ENCODE assay signal across 10 cellular contexts in genomic region chr4:7759221-7759620, GRCh38.
DNase-seq lines count a peak whose midpoint lies in the region; ATAC-seq and TF ChIP-seq lines count a peak whose summit lies in the region.
"Had no signal": no experiment of that assay in that cellular context is flagged by ENCODE, and none has a peak within 500 bp of the region (broad histone marks: within the 10 kb centered on the region; RNA-seq: fewer than 3 reads in every experiment).

No MANE protein-coding gene starts in this region.

- intact Hi-C loops in Panc1 (cut with micrococcal nuclease; ENCODE audit: unreplicated experiment), result no loop called here

- in situ Hi-C loops in Panc1 (cut with HindIII; ENCODE audit: low pct_unique_long_range_greater_than_20kb, low sequenced_read_pairs), result no loop called here

- no peak overlapping the region for H3K9ac ChIP-seq in BLaER1

- no peak overlapping the region for H3K4me3 ChIP-seq in BLaER1
- H3K4me3 ChIP-seq in Panc1 (ENCODE audit: low read depth in 2 of 2, low read length in 2 of 2), result peak overlapping the region; percentile 44 to 82
- no peak overlapping the region for H3K4me3 ChIP-seq in upper lobe of left lung
- H3K4me3 ChIP-seq: vagina had no signal

- ATAC-seq in Panc1, result no peak
- no peak for ATAC-seq in upper lobe of left lung (ENCODE audit: low FRiP score in 2 of 2)
- no peak for ATAC-seq in omental fat pad (ENCODE audit: low FRiP score)

- H3K27ac ChIP-seq in BLaER1 (no peak overlapping the region), Panc1 (ENCODE audit: low read length) (peak overlapping the region; percentile 94), upper lobe of left lung (peak overlapping the region in 1 of 4 donors; percentile 21)
- H3K27ac ChIP-seq: vagina, WERI-Rb-1 had no signal

- no peaks in the 10 kb centered on the region for H3K9me3 ChIP-seq in BLaER1
- H3K9me3 ChIP-seq in Panc1 (ENCODE audit: control insufficient read depth, insufficient read depth, low read depth, low read length), result no peaks in the 10 kb centered on the region
- H3K9me3 ChIP-seq in upper lobe of left lung, result no peaks in the 10 kb centered on the region
- H3K9me3 ChIP-seq: vagina had no signal

- CTCF ChIA-PET in Panc1 (lab: Charles Lee), result no interaction called here

- POLR2A ChIA-PET in Panc1 (lab: Charles Lee), result no interaction called here

- no peak for TF ChIP-seq POLR2A in upper lobe of left lung (IDR thresholded peaks at IDR 0.05)

- TF ChIP-seq CTCF in Panc1 (IDR thresholded peaks at IDR 0.05), result no peak
- no peak for TF ChIP-seq CTCF in upper lobe of left lung (IDR thresholded peaks at IDR 0.05)
- no peak for TF ChIP-seq CTCF in omental fat pad (IDR thresholded peaks at IDR 0.05)

- no peak for DNase-seq in Panc1 (ENCODE audit: low read depth, low spot score)
- peak; percentile 27 to 36 for DNase-seq in activated T-helper 1 cell treated with anti-CD3 and anti-CD28 coated beads, Interleukin-2, amount 50 U/mL, for 16 hours (ENCODE audit: low read depth in 1 of 2, low spot score in 1 of 2)
- peak; percentile 55 to 60 (median 57) for DNase-seq in stimulated activated CD4-positive, alpha-beta T cell treated with anti-CD3 and anti-CD28 coated beads, Interleukin-12 subunit alpha, Interleukin-12 subunit beta, amount 100 ng/mL, for 48 hours (ENCODE audit: low read depth in 2 of 3, low spot score in 1 of 3)
- DNase-seq in upper lobe of left lung, result no peak
- DNase-seq in GF-D8 (lab: John Stamatoyannopoulos, UW), result no peak
- DNase-seq in omental fat pad (ENCODE audit: low spot score), result no peak
- no peak for DNase-seq in HUDEP-2 (lab: John Stamatoyannopoulos, UW; ENCODE audit: unreplicated experiment in 76 of 76)
- DNase-seq: WERI-Rb-1 had no signal

- no peaks in the 10 kb centered on the region for H4K20me1 ChIP-seq in BLaER1

- BruUV-seq in Panc1 (replicated peaks; lab: Mats Ljungman, UMichigan), result no TSS peak

- no peak for TF ChIP-seq EP300 in upper lobe of left lung (IDR thresholded peaks at IDR 0.05)

- no peaks in the 10 kb centered on the region for H3K27me3 ChIP-seq in BLaER1
- H3K27me3 ChIP-seq in Panc1 (ENCODE audit: control insufficient read depth, insufficient read depth, low read length), result no peaks in the 10 kb centered on the region
- no peaks in the 10 kb centered on the region for H3K27me3 ChIP-seq in upper lobe of left lung
- H3K27me3 ChIP-seq: vagina had no signal

- peaks cover 11% of the 10 kb centered on the region for H3K36me3 ChIP-seq in BLaER1
- peaks cover 3% of the 10 kb centered on the region; the same call in 1 of the 2 replicates for H3K36me3 ChIP-seq in Panc1 (ENCODE audit: control insufficient read depth, insufficient read depth, low read length)
- peaks cover 0 to 19% (median 7%) of the 10 kb centered on the region in 4 donors for H3K36me3 ChIP-seq in upper lobe of left lung

- WGBS in upper lobe of left lung, 2 donors, result 69 to 77% methylated on average over 12 of the region's 12 CpGs

- peak overlapping the region; percentile 60 for H3K4me2 ChIP-seq in BLaER1

- peaks cover 36% of the 10 kb centered on the region for H3K4me1 ChIP-seq in BLaER1
- H3K4me1 ChIP-seq in Panc1 (ENCODE audit: control insufficient read depth, insufficient read depth, low read length), result peaks cover 60% of the 10 kb centered on the region
- no peaks in the 10 kb centered on the region for H3K4me1 ChIP-seq in upper lobe of left lung

Comparison
In these comparisons a context has a peak if more than half of its experiments do, and no peak if none do; other contexts are left out.
1. H3K4me3 ChIP-seq: peak in Panc1 (2 of 2); none in BLaER1 (single experiment) and upper lobe of left lung (0 of 4).
2. DNase-seq: peak in activated T-helper 1 cell treated with anti-CD3 and anti-CD28 coated beads, Interleukin-2, amount 50 U/mL, for 16 hours (2 of 2) and stimulated activated CD4-positive, alpha-beta T cell treated with anti-CD3 and anti-CD28 coated beads, Interleukin-12 subunit alpha, Interleukin-12 subunit beta, amount 100 ng/mL, for 48 hours (3 of 3); none in Panc1 (single experiment), upper lobe of left lung (0 of 2), GF-D8 (single experiment), omental fat pad (single experiment) and HUDEP-2 (0 of 76).